ENCODE assay signal across 15 cellular contexts in genomic region chr5:179146277-179146676, GRCh38.
DNase-seq lines count a peak whose midpoint lies in the region; ATAC-seq and TF ChIP-seq lines count a peak whose summit lies in the region.
"Had no signal": no experiment of that assay in that cellular context is flagged by ENCODE, and none has a peak within 500 bp of the region (broad histone marks: within the 10 kb centered on the region; RNA-seq: fewer than 3 reads in every experiment).

No MANE protein-coding gene starts in this region.

- peak overlapping the region; percentile 44 for H3K4me2 ChIP-seq in smooth muscle cell

- H3K9me3 ChIP-seq in smooth muscle cell (replicated peaks; ENCODE audit: low read depth) = no peaks in the 10 kb centered on the region
- H3K9me3 ChIP-seq: right lobe of liver had no signal

- no peak overlapping the region for H3K9ac ChIP-seq in smooth muscle cell (ENCODE audit: low read depth)

- DNase-seq in activated CD4-positive, alpha-beta T cell treated with anti-CD3 and anti-CD28 coated beads for 36 hours = peak; percentile 81
- peak; percentile 37 for DNase-seq in activated T-cell treated with anti-CD3 and anti-CD28 coated beads, Interleukin-2, amount 50 U/mL, for 4 hours
- DNase-seq in smooth muscle cell (lab: John Stamatoyannopoulos, UW; ENCODE audit: unreplicated experiment) (no peak), NCI-H1436 (lab: John Stamatoyannopoulos, UW) (no peak), Calu3 (no peak), NCI-H748 treated with DMSO at 0.1 percent for 48 hours (lab: John Stamatoyannopoulos, UW) (no peak)
- DNase-seq in stimulated activated CD8-positive, alpha-beta memory T cell treated with anti-CD3 and anti-CD28 coated beads, Interleukin-4, amount 100 ng/mL, for 24 hours (ENCODE audit: low read depth) = peak; percentile 27
- DNase-seq: C1 segment of cervical spinal cord; effector memory CD8-positive, alpha-beta T cell; mesenchymal stem cell; NK-92 treated with Interleukin-12 subunit alpha and Interleukin-12 subunit beta, amount 100 ng/mL, for 24 hours; T1000 had no signal

- peaks cover 15% of the 10 kb centered on the region for H3F3A ChIP-seq in smooth muscle cell (ENCODE audit: low read depth)

- H3K4me3 ChIP-seq in smooth muscle cell = no peak overlapping the region
- H3K4me3 ChIP-seq: GM12878, right lobe of liver had no signal

- H3K27me3 Mint-ChIP-seq in activated CD4-positive, alpha-beta T cell treated with anti-CD3 and anti-CD28 coated beads for 36 hours = no peaks in the 10 kb centered on the region
- H3K27me3 Mint-ChIP-seq in activated T-cell treated with anti-CD3 and anti-CD28 coated beads, Interleukin-2, amount 50 U/mL, for 4 hours (ENCODE audit: low read depth) = no peaks in the 10 kb centered on the region
- H3K27me3 Mint-ChIP-seq in Calu3 (ENCODE audit: unreplicated experiment) = no peaks in the 10 kb centered on the region

- no peaks in the 10 kb centered on the region for H3K4me1 ChIP-seq in smooth muscle cell (ENCODE audit: low read depth)
- H3K4me1 ChIP-seq: right lobe of liver had no signal

- no peaks in the 10 kb centered on the region for H3K9me3 Mint-ChIP-seq in activated CD4-positive, alpha-beta T cell treated with anti-CD3 and anti-CD28 coated beads for 36 hours (ENCODE audit: low read depth)
- H3K9me3 Mint-ChIP-seq in activated T-cell treated with anti-CD3 and anti-CD28 coated beads, Interleukin-2, amount 50 U/mL, for 4 hours = no peaks in the 10 kb centered on the region
- H3K9me3 Mint-ChIP-seq in Calu3 (ENCODE audit: low read depth, unreplicated experiment) = peaks cover 29% of the 10 kb centered on the region
- H3K9me3 Mint-ChIP-seq: effector memory CD8-positive, alpha-beta T cell had no signal

- WGBS in smooth muscle cell (ENCODE audit: low lambda C conversion rate) = 61% methylated on average over 10 of the region's 10 CpGs

- H3K4me3 Mint-ChIP-seq in activated CD4-positive, alpha-beta T cell treated with anti-CD3 and anti-CD28 coated beads for 36 hours = no peak overlapping the region
- H3K4me3 Mint-ChIP-seq in activated T-cell treated with anti-CD3 and anti-CD28 coated beads, Interleukin-2, amount 50 U/mL, for 4 hours = peak overlapping the region; percentile 33
- no peak overlapping the region for H3K4me3 Mint-ChIP-seq in Calu3 (ENCODE audit: low read depth, unreplicated experiment)
- H3K4me3 Mint-ChIP-seq: effector memory CD8-positive, alpha-beta T cell had no signal

- ATAC-seq in activated CD4-positive, alpha-beta T cell treated with anti-CD3 and anti-CD28 coated beads for 36 hours = peak; percentile 80
- peak; percentile 83 to 88 for ATAC-seq in activated T-cell treated with anti-CD3 and anti-CD28 coated beads, Interleukin-2, amount 50 U/mL, for 4 hours
- no peak for ATAC-seq in GM21717 (IDR thresholded peaks at IDR 0.05; ENCODE audit: unreplicated experiment)
- ATAC-seq: effector memory CD8-positive, alpha-beta T cell; GM12878; right lobe of liver had no signal

- no peaks in the 10 kb centered on the region for H3K36me3 Mint-ChIP-seq in activated CD4-positive, alpha-beta T cell treated with anti-CD3 and anti-CD28 coated beads for 36 hours (ENCODE audit: low read depth)
- H3K36me3 Mint-ChIP-seq in activated T-cell treated with anti-CD3 and anti-CD28 coated beads, Interleukin-2, amount 50 U/mL, for 4 hours (ENCODE audit: insufficient read depth) = no peaks in the 10 kb centered on the region
- H3K36me3 Mint-ChIP-seq in Calu3 (ENCODE audit: insufficient read depth, unreplicated experiment) = no peaks in the 10 kb centered on the region

- no peaks in the 10 kb centered on the region for H4K20me1 ChIP-seq in smooth muscle cell (ENCODE audit: low read depth)

- no peaks in the 10 kb centered on the region for H3K36me3 ChIP-seq in smooth muscle cell (ENCODE audit: low read depth)
- H3K36me3 ChIP-seq: right lobe of liver had no signal

- peaks cover 37% of the 10 kb centered on the region for H3K4me1 Mint-ChIP-seq in activated CD4-positive, alpha-beta T cell treated with anti-CD3 and anti-CD28 coated beads for 36 hours
- H3K4me1 Mint-ChIP-seq in activated T-cell treated with anti-CD3 and anti-CD28 coated beads, Interleukin-2, amount 50 U/mL, for 4 hours (ENCODE audit: low read depth) = peaks cover 24% of the 10 kb centered on the region
- H3K4me1 Mint-ChIP-seq in Calu3 (ENCODE audit: low read depth, unreplicated experiment) = no peaks in the 10 kb centered on the region

- H3K27ac Mint-ChIP-seq in activated CD4-positive, alpha-beta T cell treated with anti-CD3 and anti-CD28 coated beads for 36 hours = peak overlapping the region; percentile 73
- no peak overlapping the region for H3K27ac Mint-ChIP-seq in Calu3 (ENCODE audit: unreplicated experiment)
- H3K27ac Mint-ChIP-seq: effector memory CD8-positive, alpha-beta T cell had no signal

- no peak for TF ChIP-seq CTCF in smooth muscle cell (IDR thresholded peaks at IDR 0.05; ENCODE audit: borderline replicate concordance, insufficient read depth, poor library complexity, severe bottlenecking)
- TF ChIP-seq CTCF in Calu3 (IDR thresholded peaks at IDR 0.05; ENCODE audit: unreplicated experiment) = no peak

- H3K27ac ChIP-seq in smooth muscle cell (ENCODE audit: low read depth) = peak overlapping the region; percentile 49
- H3K27ac ChIP-seq: right lobe of liver had no signal

- no peak overlapping the region for H2AFZ ChIP-seq in smooth muscle cell (ENCODE audit: low read depth)

- no TSS peak for BruUV-seq in Calu3 (replicated peaks; lab: Mats Ljungman, UMichigan)

- CTCF ChIA-PET in activated CD4-positive, alpha-beta T cell treated with anti-CD3 and anti-CD28 coated beads for 36 hours (lab: Charles Lee) = interaction anchor here (0.9 kb wide), 1 partner anchor 20 kb away, joined by 3 read pairs; no protein-coding TSS in a partner anchor
- CTCF ChIA-PET in Calu3 (lab: Charles Lee) = no interaction called here

- no peaks in the 10 kb centered on the region for H3K79me2 ChIP-seq in smooth muscle cell (ENCODE audit: low read depth)

- intact Hi-C loops in activated CD4-positive, alpha-beta T cell treated with anti-CD3 and anti-CD28 coated beads for 36 hours (cut with DNase I, micrococcal nuclease) = loop anchor here in 1 of 2 experiments (1.0 to 10.0 kb wide), 4 partner anchors 21 to 911 kb away; partner anchors contain the start of genes HNRNPH1, PHYKPL and ZNF354A
- intact Hi-C loops in Calu3 (cut with micrococcal nuclease; ENCODE audit: unreplicated experiment) = no loop called here

- no peaks in the 10 kb centered on the region for H3K27me3 ChIP-seq in smooth muscle cell (ENCODE audit: low read depth)
- H3K27me3 ChIP-seq: right lobe of liver had no signal

- POLR2A ChIA-PET in activated CD4-positive, alpha-beta T cell treated with anti-CD3 and anti-CD28 coated beads for 36 hours (lab: Charles Lee) = interaction anchor here (0.6 to 0.8 kb wide), 3 partner anchors 173 to 478 kb away, joined by 3 to 4 read pairs (median 3); partner anchors contain the start of gene HNRNPH1

Comparison
In these comparisons a context has a peak if more than half of its experiments do, and no peak if none do; other contexts are left out.
1. DNase-seq: peak in activated CD4-positive, alpha-beta T cell treated with anti-CD3 and anti-CD28 coated beads for 36 hours (single experiment), activated T-cell treated with anti-CD3 and anti-CD28 coated beads, Interleukin-2, amount 50 U/mL, for 4 hours (single experiment) and stimulated activated CD8-positive, alpha-beta memory T cell treated with anti-CD3 and anti-CD28 coated beads, Interleukin-4, amount 100 ng/mL, for 24 hours (single experiment); none in smooth muscle cell (single experiment), NCI-H1436 (single experiment), Calu3 (single experiment) and NCI-H748 treated with DMSO at 0.1 percent for 48 hours (single experiment).